8 cellular contexts compared by ENCODE assay signal in the genomic region with DNA sequence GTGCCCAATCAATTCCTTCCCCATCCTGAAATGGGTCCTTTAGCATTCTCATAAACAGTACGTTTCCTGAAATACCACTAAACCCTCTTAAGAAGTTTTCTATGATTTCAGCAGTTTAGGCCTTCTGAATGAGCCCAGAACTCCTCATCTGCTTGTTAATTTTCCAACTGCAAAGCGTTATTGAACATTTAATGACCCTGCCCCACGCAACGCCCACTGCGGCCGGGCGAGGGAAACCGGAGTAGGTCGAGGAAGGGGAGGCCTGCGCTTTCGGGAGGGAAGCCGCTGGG. TPM values are rescaled to one million over a fixed set of nuclear protein-coding genes. Genes with fewer than 3 reads are reported as not detected.
DNase-seq lines count a peak whose midpoint lies in the region; TF ChIP-seq lines count a peak whose summit lies in the region.

No MANE protein-coding gene starts in this region.

- peak overlapping the region; percentile 99 for H3K4me3 ChIP-seq in HAP-1
- H3K4me3 ChIP-seq in hepatocyte, result peak overlapping the region; percentile 45
- H3K4me3 ChIP-seq in smooth muscle cell, result peak overlapping the region; percentile 96

- in situ Hi-C loops in HAP-1 (cut with MboI; ENCODE audit: low sequenced_read_pairs), result no loop called here

- peaks cover 7% of the 10 kb centered on the region for H3K27me3 ChIP-seq in HAP-1 (ENCODE audit: low read depth)
- H3K27me3 ChIP-seq in hepatocyte, result no peaks in the 10 kb centered on the region
- no peaks in the 10 kb centered on the region for H3K27me3 ChIP-seq in smooth muscle cell (ENCODE audit: low read depth)

- TF ChIP-seq CTCF in hepatocyte (IDR thresholded peaks at IDR 0.05; ENCODE audit: poor library complexity) (no peak), smooth muscle cell (IDR thresholded peaks at IDR 0.05; ENCODE audit: borderline replicate concordance, insufficient read depth, poor library complexity, severe bottlenecking) (no peak)

- H3K36me3 Mint-ChIP-seq in activated CD4-positive, alpha-beta memory T cell treated with anti-CD3 and anti-CD28 coated beads, Interleukin-2, amount 10 ng/mL, durations not matched to agents 7 days and 5 days (ENCODE audit: low read depth), result peaks cover 4% of the 10 kb centered on the region

- H2AFZ ChIP-seq in hepatocyte, result peak overlapping the region; percentile 82
- H2AFZ ChIP-seq in smooth muscle cell (ENCODE audit: low read depth), result peak overlapping the region; percentile 98

- H3K9me3 ChIP-seq in HAP-1 (no peaks in the 10 kb centered on the region), hepatocyte (ENCODE audit: low read depth) (no peaks in the 10 kb centered on the region), smooth muscle cell (replicated peaks; ENCODE audit: low read depth) (no peaks in the 10 kb centered on the region)

- peak overlapping the region; percentile 90 for H3K4me2 ChIP-seq in hepatocyte
- H3K4me2 ChIP-seq in smooth muscle cell, result peak overlapping the region; percentile 99

- CTCF ChIA-PET in activated CD4-positive, alpha-beta memory T cell treated with anti-CD3 and anti-CD28 coated beads, Interleukin-2, amount 10 ng/mL, durations not matched to agents 7 days and 5 days (lab: Charles Lee), result no interaction called here

- H3K79me2 ChIP-seq in hepatocyte (peaks cover 37% of the 10 kb centered on the region), smooth muscle cell (ENCODE audit: low read depth) (peaks cover 37% of the 10 kb centered on the region)

- H3K27ac ChIP-seq in hepatocyte (peak overlapping the region; percentile 90), smooth muscle cell (ENCODE audit: low read depth) (peak overlapping the region; percentile 89)

- H3K36me3 ChIP-seq in HAP-1 (replicated peaks) (0 out of 2 replicates have a peak, but pooled peaks cover 2% of the 10 kb centered on the region), hepatocyte (replicated peaks; ENCODE audit: insufficient read depth, low read depth) (no peaks in the 10 kb centered on the region), smooth muscle cell (ENCODE audit: low read depth) (no peaks in the 10 kb centered on the region)

- H3K9ac ChIP-seq in smooth muscle cell (ENCODE audit: low read depth), result peak overlapping the region; percentile 91

- H3K9me3 Mint-ChIP-seq in activated CD4-positive, alpha-beta memory T cell treated with anti-CD3 and anti-CD28 coated beads, Interleukin-2, amount 10 ng/mL, durations not matched to agents 7 days and 5 days, result no peaks in the 10 kb centered on the region

- peaks cover 8% of the 10 kb centered on the region; the same call in 1 of the 2 replicates for H3K4me1 ChIP-seq in HAP-1
- H3K4me1 ChIP-seq in hepatocyte (ENCODE audit: insufficient read depth), result peaks cover 18% of the 10 kb centered on the region
- peaks cover 14% of the 10 kb centered on the region for H3K4me1 ChIP-seq in smooth muscle cell (ENCODE audit: low read depth)

- H3K4me3 Mint-ChIP-seq in activated CD4-positive, alpha-beta memory T cell treated with anti-CD3 and anti-CD28 coated beads, Interleukin-2, amount 10 ng/mL, durations not matched to agents 7 days and 5 days, result peak overlapping the region; percentile 98

- no peaks in the 10 kb centered on the region for H3K9me2 ChIP-seq in hepatocyte (replicated peaks; ENCODE audit: insufficient read depth)

- no peak overlapping the region for H3K27ac Mint-ChIP-seq in activated CD4-positive, alpha-beta memory T cell treated with anti-CD3 and anti-CD28 coated beads, Interleukin-2, amount 10 ng/mL, durations not matched to agents 7 days and 5 days

- peaks cover 20% of the 10 kb centered on the region for H3K27me3 Mint-ChIP-seq in activated CD4-positive, alpha-beta memory T cell treated with anti-CD3 and anti-CD28 coated beads, Interleukin-2, amount 10 ng/mL, durations not matched to agents 7 days and 5 days

- peaks cover 23% of the 10 kb centered on the region for H3K4me1 Mint-ChIP-seq in activated CD4-positive, alpha-beta memory T cell treated with anti-CD3 and anti-CD28 coated beads, Interleukin-2, amount 10 ng/mL, durations not matched to agents 7 days and 5 days

- POLR2A ChIA-PET in activated CD4-positive, alpha-beta memory T cell treated with anti-CD3 and anti-CD28 coated beads, Interleukin-2, amount 10 ng/mL, durations not matched to agents 7 days and 5 days (lab: Charles Lee), result interaction anchor here (1.0 to 2.9 kb wide), 4 partner anchors 96 to 140 kb away, joined by 3 to 15 read pairs (median 6); a partner anchor contains a TSS

- H4K20me1 ChIP-seq in hepatocyte (ENCODE audit: insufficient read depth, poor library complexity, severe bottlenecking) (peaks cover 9% of the 10 kb centered on the region), smooth muscle cell (ENCODE audit: low read depth) (peaks cover 37% of the 10 kb centered on the region)

- DNase-seq in HAP-1 (ENCODE audit: low spot score in 2 of 2) (peak in 1 of 2 experiments; percentile 41), hepatocyte (ENCODE audit: low spot score) (no peak), smooth muscle cell (lab: John Stamatoyannopoulos, UW; ENCODE audit: unreplicated experiment) (no peak), SK-N-DZ (ENCODE audit: low spot score) (no peak), NAMALWA (ENCODE audit: low spot score) (no peak), NCI-H187 treated with DMSO at 0.1 percent for 48 hours (lab: John Stamatoyannopoulos, UW) (no peak), GM19240 (ENCODE audit: insufficient read length, low spot score) (no peak)
- no peak for DNase-seq in activated CD4-positive, alpha-beta memory T cell treated with anti-CD3 and anti-CD28 coated beads, Interleukin-2, amount 10 ng/mL, durations not matched to agents 7 days and 5 days

- no peaks in the 10 kb centered on the region for H3F3A ChIP-seq in smooth muscle cell (ENCODE audit: low read depth)

- whole genome bisulfite sequencing in hepatocyte (ENCODE audit: low lambda C conversion rate, missing lambda C conversion rate), result 2% methylated on average over 12 of the region's 12 CpGs
- WGBS in smooth muscle cell (ENCODE audit: low lambda C conversion rate), result 2% methylated on average over 12 of the region's 12 CpGs

RNA-seq across cellular contexts. Expression of gene UBN2, which starts 0.6 kb away (rescaled TPM):
- total RNA-seq in activated CD4-positive, alpha-beta memory T cell treated with anti-CD3 and anti-CD28 coated beads, Interleukin-2, amount 10 ng/mL, durations not matched to agents 7 days and 5 days, result 10 to 100 TPM; 11.6 to 12.0 TPM
- total RNA-seq in hepatocyte (12.6 and 12.9 TPM in 2 replicates), smooth muscle cell (12.3 and 13.4 TPM in 2 replicates)
- polyA plus RNA-seq in hepatocyte (4.5 and 5.1 TPM in 2 replicates), smooth muscle cell (2.5 and 4.6 TPM in 2 replicates)
- 4.8 and 6.7 TPM in 2 replicates for polyA plus RNA-seq in SK-N-DZ (2014; cell fraction: cytosol; rRNA removed)
- polyA plus RNA-seq in SK-N-DZ (2014; cell fraction: nucleus; rRNA removed), result 7.2 and 11.3 TPM in 2 replicates

Comparison
In these comparisons a context has a peak if more than half of its experiments do, and no peak if none do; other contexts are left out.
1. H3K4me3 ChIP-seq: peak in every context shown above with its lines; median percentile 99 in HAP-1; 96 in smooth muscle cell; 45 in hepatocyte.